15 cellular contexts compared by ENCODE assay signal in the genomic region with DNA sequence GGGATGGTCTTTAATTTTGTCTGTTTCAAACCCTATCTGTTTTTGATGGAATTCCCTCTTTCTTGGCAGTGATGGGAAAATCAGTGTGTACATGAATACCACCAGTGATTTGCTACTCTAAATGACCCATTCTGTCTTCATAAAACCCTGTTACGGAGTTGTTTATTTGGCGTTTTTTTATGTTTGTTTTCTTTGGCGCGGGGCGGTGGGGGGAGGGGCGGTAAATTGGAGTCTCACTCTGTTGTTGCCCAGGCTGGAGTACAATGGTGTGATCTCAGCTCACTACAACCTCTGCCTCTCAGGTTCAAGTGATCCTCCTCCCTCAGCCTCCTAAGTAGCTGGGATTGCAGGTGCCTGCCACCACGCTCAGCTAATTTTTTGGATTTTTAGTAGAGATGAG. TPM values are rescaled to one million over a fixed set of nuclear protein-coding genes. Genes with fewer than 3 reads are reported as not detected.
A peak's percentile ranks its signal among the peaks of the same experiment; 100 is the strongest.
DNase-seq lines count a peak whose midpoint lies in the region; ATAC-seq and TF ChIP-seq lines count a peak whose summit lies in the region.
"Had no signal": no experiment of that assay in that cellular context is flagged by ENCODE, and none has a peak within 500 bp of the region (broad histone marks: within the 10 kb centered on the region; RNA-seq: fewer than 3 reads in every experiment).

No MANE protein-coding gene starts in this region.

- intact Hi-C loops in OCI-LY7 (cut with micrococcal nuclease; ENCODE audit: unreplicated experiment): no loop called here

- H3K27ac Mint-ChIP-seq in T-helper 17 cell: peak overlapping the region; percentile 37
- peak overlapping the region; percentile 91 for H3K27ac Mint-ChIP-seq in glutamatergic neuron (ENCODE audit: unreplicated experiment)
- peak overlapping the region; percentile 56 for H3K27ac Mint-ChIP-seq in nephron progenitor cell
- H3K27ac Mint-ChIP-seq: CD4-positive, CD25-positive, alpha-beta regulatory T cell; CD8-positive, alpha-beta T cell had no signal

- TF ChIP-seq CTCF in HEK293 (tag by site-specific recombination; IDR thresholded peaks at IDR 0.05) (no peak), glutamatergic neuron (IDR thresholded peaks at IDR 0.05; ENCODE audit: partially characterized antibody, unreplicated experiment) (no peak), nephron progenitor cell (IDR thresholded peaks at IDR 0.05) (no peak), Peyer's patch (IDR thresholded peaks at IDR 0.05) (no peak), OCI-LY7 (conservative IDR thresholded peaks at IDR 0.05; ENCODE audit: low read length) (no peak)

- no peaks in the 10 kb centered on the region for H3K9me2 ChIP-seq in OCI-LY7 (ENCODE audit: insufficient read depth, low read length)

- H3K4me2 ChIP-seq in OCI-LY7 (ENCODE audit: low read length): no peak overlapping the region

- H3K9me3 Mint-ChIP-seq in glutamatergic neuron (ENCODE audit: unreplicated experiment): peaks cover 4% of the 10 kb centered on the region
- H3K9me3 Mint-ChIP-seq in nephron progenitor cell: peaks cover 6% of the 10 kb centered on the region
- H3K9me3 Mint-ChIP-seq: CD8-positive, alpha-beta T cell had no signal

- POLR2A ChIA-PET in HEK293 (lab: Yijun Ruan, JAX): no interaction called here
- POLR2A ChIA-PET in OCI-LY7 (lab: Charles Lee): interaction anchor here (1.0 kb wide), 1 partner anchor 34 kb away, joined by 3 read pairs; no protein-coding TSS in a partner anchor

- H3K27me3 Mint-ChIP-seq in T-helper 17 cell (no peaks in the 10 kb centered on the region), glutamatergic neuron (ENCODE audit: unreplicated experiment) (peaks cover 4% of the 10 kb centered on the region), nephron progenitor cell (ENCODE audit: low read depth, poor library complexity) (no peaks in the 10 kb centered on the region)
- H3K27me3 Mint-ChIP-seq: CD4-positive, CD25-positive, alpha-beta regulatory T cell had no signal

- peaks cover 11% of the 10 kb centered on the region for H3K36me3 Mint-ChIP-seq in T-helper 17 cell (ENCODE audit: low read depth)
- peaks cover 16% of the 10 kb centered on the region for H3K36me3 Mint-ChIP-seq in glutamatergic neuron (ENCODE audit: unreplicated experiment)
- peaks cover 83% of the 10 kb centered on the region for H3K36me3 Mint-ChIP-seq in nephron progenitor cell (ENCODE audit: low read depth)

- TF ChIP-seq POLR2A in Peyer's patch (IDR thresholded peaks at IDR 0.05): no peak

- H3K4me1 Mint-ChIP-seq in T-helper 17 cell (peaks cover 5% of the 10 kb centered on the region), glutamatergic neuron (ENCODE audit: low read depth, unreplicated experiment) (peaks cover 16% of the 10 kb centered on the region), nephron progenitor cell (peaks cover 17% of the 10 kb centered on the region)

- H3K27me3 ChIP-seq in Peyer's patch: no peaks in the 10 kb centered on the region

- H3K4me3 ChIP-seq in HEK293 (ENCODE audit: low read depth, low read length): no peak overlapping the region
- H3K4me3 ChIP-seq in Peyer's patch: no peak overlapping the region
- H3K4me3 ChIP-seq in OCI-LY7 (ENCODE audit: low read depth, low read length, poor library complexity, severe bottlenecking): no peak overlapping the region
- H3K4me3 ChIP-seq: GM23248, HAP-1 had no signal

- no peak overlapping the region for H3K27ac ChIP-seq in HEK293 (ENCODE audit: extremely low read depth, low read depth, low read length)
- no peak overlapping the region for H3K27ac ChIP-seq in Peyer's patch
- H3K27ac ChIP-seq in OCI-LY7 (ENCODE audit: low read depth, low read length, poor library complexity, severe bottlenecking): no peak overlapping the region
- H3K27ac ChIP-seq: GM23248 had no signal

- no peaks in the 10 kb centered on the region for H4K20me1 ChIP-seq in OCI-LY7 (ENCODE audit: insufficient read depth, low read length)

- H3K4me1 ChIP-seq in HEK293 (ENCODE audit: control insufficient read depth, insufficient read depth, low read length) (no peaks in the 10 kb centered on the region), Peyer's patch (no peaks in the 10 kb centered on the region), OCI-LY7 (ENCODE audit: insufficient read depth, low read length, poor library complexity, severe bottlenecking) (no peaks in the 10 kb centered on the region)
- H3K4me1 ChIP-seq: Caco-2, HAP-1 had no signal

- no TSS peak for BruUV-seq in OCI-LY7 (replicated peaks; lab: Mats Ljungman, UMichigan)

- H3K4me3 Mint-ChIP-seq in T-helper 17 cell (no peak overlapping the region), glutamatergic neuron (ENCODE audit: unreplicated experiment) (no peak overlapping the region), nephron progenitor cell (no peak overlapping the region)
- H3K4me3 Mint-ChIP-seq: CD4-positive, CD25-positive, alpha-beta regulatory T cell; CD8-positive, alpha-beta T cell had no signal

- H3K36me3 ChIP-seq in HEK293 (ENCODE audit: control insufficient read depth in 2 of 2, insufficient read depth in 1 of 2, low read length in 2 of 2) (peaks cover 44 to 71% of the 10 kb centered on the region in 2 experiments), Peyer's patch (peaks cover 0 to 49% (median 0%) of the 10 kb centered on the region in 3 donors), OCI-LY7 (ENCODE audit: insufficient read depth, low read length) (peaks cover 53% of the 10 kb centered on the region)

- no peak for ATAC-seq in T-helper 17 cell
- ATAC-seq: CD8-positive, alpha-beta T cell had no signal

- H3K79me2 ChIP-seq in OCI-LY7 (ENCODE audit: insufficient read depth, low read depth, low read length): no peaks in the 10 kb centered on the region

- DNase-seq in T-helper 17 cell: no peak
- no peak for DNase-seq in glutamatergic neuron
- no peak for DNase-seq in nephron progenitor cell
- DNase-seq in GOT3 (lab: John Stamatoyannopoulos, UW): no peak
- DNase-seq in Peyer's patch: no peak
- DNase-seq in OCI-LY7 (ENCODE audit: low spot score): no peak
- DNase-seq: C1 segment of cervical spinal cord; Caco-2; CD4-positive, CD25-positive, alpha-beta regulatory T cell; CD8-positive, alpha-beta T cell; DMS153; DND-41; GM23248 had no signal

- CTCF ChIA-PET in HEK293 (lab: Yijun Ruan, JAX): interaction anchor here (1.9 kb wide), 1 partner anchor 55 kb away, joined by 8 read pairs; no protein-coding TSS in a partner anchor
- CTCF ChIA-PET in OCI-LY7 (lab: Charles Lee; ENCODE audit: unreplicated experiment): no interaction called here

- no peak overlapping the region for H2AFZ ChIP-seq in OCI-LY7 (ENCODE audit: low read length)
- H2AFZ ChIP-seq: GM23248 had no signal

- H3K9me3 ChIP-seq in HEK293 (ENCODE audit: control insufficient read depth, insufficient read depth, low read depth, low read length) (no peaks in the 10 kb centered on the region), T-helper 17 cell (ENCODE audit: control insufficient read depth, low read length, poor library complexity, severe bottlenecking) (no peaks in the 10 kb centered on the region), Peyer's patch (no peaks in the 10 kb centered on the region), OCI-LY7 (ENCODE audit: low read length) (no peaks in the 10 kb centered on the region)
- H3K9me3 ChIP-seq: Caco-2, HAP-1 had no signal

TF ChIP-seq in HEK293, 187 proteins besides CTCF, POLR2A, EP300 and RAD21 (continues in another document):
- TF ChIP-seq, protein P1, sequence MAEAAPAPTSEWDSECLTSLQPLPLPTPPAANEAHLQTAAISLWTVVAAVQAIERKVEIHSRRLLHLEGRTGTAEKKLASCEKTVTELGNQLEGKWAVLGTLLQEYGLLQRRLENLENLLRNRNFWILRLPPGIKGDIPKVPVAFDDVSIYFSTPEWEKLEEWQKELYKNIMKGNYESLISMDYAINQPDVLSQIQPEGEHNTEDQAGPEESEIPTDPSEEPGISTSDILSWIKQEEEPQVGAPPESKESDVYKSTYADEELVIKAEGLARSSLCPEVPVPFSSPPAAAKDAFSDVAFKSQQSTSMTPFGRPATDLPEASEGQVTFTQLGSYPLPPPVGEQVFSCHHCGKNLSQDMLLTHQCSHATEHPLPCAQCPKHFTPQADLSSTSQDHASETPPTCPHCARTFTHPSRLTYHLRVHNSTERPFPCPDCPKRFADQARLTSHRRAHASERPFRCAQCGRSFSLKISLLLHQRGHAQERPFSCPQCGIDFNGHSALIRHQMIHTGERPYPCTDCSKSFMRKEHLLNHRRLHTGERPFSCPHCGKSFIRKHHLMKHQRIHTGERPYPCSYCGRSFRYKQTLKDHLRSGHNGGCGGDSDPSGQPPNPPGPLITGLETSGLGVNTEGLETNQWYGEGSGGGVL (tag by site-specific recombination; IDR thresholded peaks at IDR 0.05): no peak
- TF ChIP-seq ZNF473 (tag by site-specific recombination; IDR thresholded peaks at IDR 0.05) (no peak), ZEB2 (tag by site-specific recombination; IDR thresholded peaks at IDR 0.05) (no peak), ZIC2 (tag by site-specific recombination; IDR thresholded peaks at IDR 0.05) (no peak), ZNF2 (tag by site-specific recombination; IDR thresholded peaks at IDR 0.05) (0 out of 2 replicates have a peak, but pooled peaks have one; percentile 23), BCL11A (tag by site-specific recombination; IDR thresholded peaks at IDR 0.05; ENCODE audit: low read depth) (no peak), ZNF548 (tag by site-specific recombination; IDR thresholded peaks at IDR 0.05) (peak; percentile 24; the same call in 1 of the 2 replicates), ZNF707 (tag by site-specific recombination; IDR thresholded peaks at IDR 0.05) (no peak), ZNF510 (tag by site-specific recombination; IDR thresholded peaks at IDR 0.05; ENCODE audit: insufficient replicate concordance) (no peak), ZNF555 (tag by site-specific recombination; conservative IDR thresholded peaks at IDR 0.05) (no peak), ZNF37A (tag by site-specific recombination; IDR thresholded peaks at IDR 0.05) (no peak), ZNF138 (tag by site-specific recombination; IDR thresholded peaks at IDR 0.05; ENCODE audit: borderline replicate concordance) (no peak), ZNF302 (tag by site-specific recombination; IDR thresholded peaks at IDR 0.05; ENCODE audit: low read depth) (no peak), ZNF433 (tag by site-specific recombination; IDR thresholded peaks at IDR 0.05; ENCODE audit: low read depth) (no peak), ZNF133 (tag by site-specific recombination; IDR thresholded peaks at IDR 0.05) (no peak), PRDM1 (tag by site-specific recombination; IDR thresholded peaks at IDR 0.05) (no peak), ZSCAN16 (tag by site-specific recombination; IDR thresholded peaks at IDR 0.05) (no peak), ZNF624 (tag by site-specific recombination; IDR thresholded peaks at IDR 0.05) (no peak), ZFP37 (tag by site-specific recombination; IDR thresholded peaks at IDR 0.05) (no peak), ZNF48 (tag by site-specific recombination; IDR thresholded peaks at IDR 0.05) (no peak)

RNA-seq across cellular contexts. Expression of a gene that starts 38.6 kb away (rescaled TPM):
- total RNA-seq in T-helper 17 cell: under 1 TPM; 0.10 to 0.50 TPM
- 3.3 TPM for total RNA-seq in glutamatergic neuron (ENCODE audit: unreplicated experiment)
- 1 to 10 TPM in 2 of 4 donors, not detected in 2; 1.1 TPM for total RNA-seq in Peyer's patch
- total RNA-seq in OCI-LY7 (2014; rRNA removed; shearing (Covaris generic)): not detected in 2 replicates
- not detected in 2 replicates for total RNA-seq in OCI-LY7 (2022)
- total RNA-seq: CD4-positive, CD25-positive, alpha-beta regulatory T cell had no signal

Comparison
In these comparisons a context has a peak if more than half of its experiments do, and no peak if none do; other contexts are left out.
1. H3K27ac Mint-ChIP-seq: peak in every context shown above with its lines; median percentile 91 in glutamatergic neuron; 56 in nephron progenitor cell; 37 in T-helper 17 cell.